In the genomic region with DNA sequence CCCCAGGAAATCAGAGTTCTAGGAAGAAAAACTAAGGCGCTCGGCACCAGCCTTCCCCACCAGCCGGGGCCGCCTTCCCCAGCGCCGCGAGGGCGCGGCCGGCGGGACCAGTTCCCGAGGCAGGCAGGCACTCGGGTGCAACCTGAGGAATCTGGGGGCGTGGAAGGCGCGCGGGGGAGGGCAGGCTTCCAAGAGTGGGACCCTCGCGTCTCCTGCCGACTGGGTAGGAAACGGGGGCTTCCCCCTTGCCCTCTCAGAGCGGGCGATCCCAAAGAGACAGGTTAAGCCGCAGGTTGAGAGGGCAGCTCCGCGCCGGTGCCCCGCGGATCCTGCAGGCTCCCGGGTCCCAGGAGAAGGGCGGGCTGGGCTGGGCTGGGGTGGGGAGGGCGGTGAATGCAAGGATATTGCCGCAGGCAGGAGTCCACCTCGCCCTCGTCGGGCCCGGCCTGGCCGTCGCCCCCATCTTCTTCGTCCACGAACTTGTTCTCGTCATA, we compare ENCODE assay signal across 8 cellular contexts. TPM values are rescaled to one million over a fixed set of nuclear protein-coding genes. Genes with fewer than 3 reads are reported as not detected.
A peak's percentile ranks its signal among the peaks of the same experiment; 100 is the strongest.
DNase-seq lines count a peak whose midpoint lies in the region; ATAC-seq and TF ChIP-seq lines count a peak whose summit lies in the region.

No MANE protein-coding gene starts in this region.

- no peaks in the 10 kb centered on the region for H3K27me3 Mint-ChIP-seq in memory B cell

- peak overlapping the region; percentile 99 for H3K4me3 Mint-ChIP-seq in memory B cell

- TF ChIP-seq POLR2A in stomach (IDR thresholded peaks at IDR 0.05), result no peak

- H3K4me3 ChIP-seq in dorsolateral prefrontal cortex (peak overlapping the region; percentile 70 to 99 (median 88)), stomach (peak overlapping the region; percentile 73 to 93 (median 85))

- peaks cover 8% of the 10 kb centered on the region for H3K36me3 Mint-ChIP-seq in memory B cell

- peaks cover 4 to 12% (median 10%) of the 10 kb centered on the region in 4 donors for H3K36me3 ChIP-seq in stomach

- H3K27me3 ChIP-seq in dorsolateral prefrontal cortex, result no peaks in the 10 kb centered on the region
- H3K27me3 ChIP-seq in stomach, result no peaks in the 10 kb centered on the region

- DNase-seq in NCI-H2171 treated with DMSO at 0.1 percent for 48 hours (lab: John Stamatoyannopoulos, UW) (peak; percentile 46), NCI-H2171 (lab: John Stamatoyannopoulos, UW) (no peak), dorsolateral prefrontal cortex (peak in 5 of 10 donors; percentile 24 to 55 (median 30)), memory B cell (ENCODE audit: low spot score in 2 of 2) (no peak), stomach (peak; percentile 49), cerebellar cortex (ENCODE audit: low spot score) (no peak)

- H3K27ac ChIP-seq in VCaP, result peak overlapping the region; percentile 86
- H3K27ac ChIP-seq in dorsolateral prefrontal cortex, result peak overlapping the region; percentile 69 to 99 (median 94)
- H3K27ac ChIP-seq in stomach, result peak overlapping the region; percentile 90 to 97 (median 96)

- TF ChIP-seq EP300 in stomach (IDR thresholded peaks at IDR 0.05), result no peak

- WGBS in stomach, 5 donors, result 0 to 1% (median 1%) methylated on average over 35 to 42 of the region's 42 CpGs

- H3K27ac Mint-ChIP-seq in memory B cell, result peak overlapping the region; percentile 91

- H3K4me1 Mint-ChIP-seq in memory B cell, result peaks cover 25% of the 10 kb centered on the region

- H3K9me3 Mint-ChIP-seq in memory B cell, result no peaks in the 10 kb centered on the region

- peak; percentile 0 for ATAC-seq in HG03175 (IDR thresholded peaks at IDR 0.05; ENCODE audit: unreplicated experiment)
- peak; percentile 5 for ATAC-seq in memory B cell (ENCODE audit: low read depth)

- peaks cover 34 to 57% (median 43%) of the 10 kb centered on the region in 4 donors for H3K4me1 ChIP-seq in stomach

- intact Hi-C loops in dorsolateral prefrontal cortex (cut with DNase I) (loop anchor here (5.0 to 10.0 kb wide), 4 partner anchors 163 to 1030 kb away; partner anchors contain the start of genes COLGALT2 (in 1 of the 2), RGL1 (in 1 of the 2) and SMG7 (in 1 of the 2)), stomach (cut with DNase I; ENCODE audit: low total_unique reads) (loop anchor here (10.0 kb wide), 1 partner anchor 160 kb away; the partner anchor contains the start of gene SMG7)

- H3K9me3 ChIP-seq in stomach, result no peaks in the 10 kb centered on the region

- TF ChIP-seq CTCF in VCaP (conservative IDR thresholded peaks at IDR 0.05) (no peak), dorsolateral prefrontal cortex (IDR thresholded peaks at IDR 0.05 in 54 of 56, conservative IDR thresholded peaks at IDR 0.05 in 2 of 56; ENCODE audit: low read depth in 1 of 56, partially characterized antibody in 56 of 56) (no peak), stomach (IDR thresholded peaks at IDR 0.05) (no peak)

RNA-seq across cellular contexts. Expression of gene ARPC5, which starts 0.4 kb away (rescaled TPM):
- total RNA-seq in dorsolateral prefrontal cortex, result 10 to 100 TPM; 31.6 to 78.5 (median 50.0) TPM
- total RNA-seq in stomach, result 100 to 1,000 TPM in 1 of 5 donors, 10 to 100 TPM in 4; 26.3 to 101 (median 73.7) TPM
- 100 to 1,000 TPM in 1 of 3 donors, 10 to 100 TPM in 2; 54.5 to 106 (median 87.5) TPM for polyA plus RNA-seq in stomach

RNA-seq across cellular contexts. Expression of gene APOBEC4, which starts 18.0 kb away (rescaled TPM):
- total RNA-seq in dorsolateral prefrontal cortex (not detected), stomach (not detected)
- polyA plus RNA-seq in stomach, result not detected

RNA-seq across cellular contexts. Expression of gene NCF2, which starts 44.9 kb away (rescaled TPM):
- total RNA-seq in dorsolateral prefrontal cortex, result 10 to 100 TPM in 3 of 120 experiments, 1 to 10 TPM in 117; 1.1 to 14.5 (median 3.5) TPM
- total RNA-seq in stomach, result 10 to 100 TPM in 1 of 5 donors, 1 to 10 TPM in 3, under 1 TPM in 1; 0.29 to 30.4 (median 6.4) TPM
- 1 to 10 TPM; 3.1 to 10.0 (median 6.0) TPM for polyA plus RNA-seq in stomach

Comparison
In these comparisons a context has a peak if more than half of its experiments do, and no peak if none do; other contexts are left out.
1. DNase-seq: peak in NCI-H2171 treated with DMSO at 0.1 percent for 48 hours (single experiment) and stomach (single experiment); none in NCI-H2171 (single experiment), memory B cell (0 of 2) and cerebellar cortex (single experiment).
2. Peak in every context shown above with its lines, with median percentiles within 50 percentile points of each other: H3K27ac ChIP-seq.